ENCODE assay signal across 14 cellular contexts in genomic region chr4:152399246-152399645, GRCh38.
DNase-seq lines count a peak whose midpoint lies in the region; ATAC-seq and TF ChIP-seq lines count a peak whose summit lies in the region.
"Had no signal": no experiment of that assay in that cellular context is flagged by ENCODE, and none has a peak within 500 bp of the region (broad histone marks: within the 10 kb centered on the region; RNA-seq: fewer than 3 reads in every experiment).

No MANE protein-coding gene starts in this region.

- H3K36me3 ChIP-seq in PC-3 (ENCODE audit: low read depth, low read length), result no peaks in the 10 kb centered on the region
- H3K36me3 ChIP-seq in SK-N-SH (replicated peaks in 1 of 2; ENCODE audit: control insufficient read depth in 1 of 2, insufficient read depth in 2 of 2, low read length in 1 of 2), result no peaks in the 10 kb centered on the region
- H3K36me3 ChIP-seq: esophagus muscularis mucosa, SJSA1, tibial nerve had no signal

- H3K27ac ChIP-seq in PC-3 (ENCODE audit: low read length) (no peak overlapping the region), SK-N-SH (ENCODE audit: low read depth in 2 of 2, low read length in 1 of 2) (no peak overlapping the region)
- H3K27ac ChIP-seq: esophagus muscularis mucosa, SJSA1, tibial nerve had no signal

- no peak for TF ChIP-seq EP300 in SK-N-SH (IDR thresholded peaks at IDR 0.05; ENCODE audit: borderline replicate concordance in 1 of 2, low read depth in 1 of 2, low read length in 1 of 2)

- H3K9me3 Mint-ChIP-seq in endothelial cell (ENCODE audit: unreplicated experiment), result no peaks in the 10 kb centered on the region

- no peaks in the 10 kb centered on the region for H3K27me3 ChIP-seq in PC-3 (ENCODE audit: low read length)
- no peaks in the 10 kb centered on the region for H3K27me3 ChIP-seq in SK-N-SH (ENCODE audit: insufficient read depth)
- H3K27me3 ChIP-seq: esophagus muscularis mucosa, SJSA1, tibial nerve had no signal

- DNase-seq in GM10266 (ENCODE audit: extremely low spot score) (peak; percentile 8), NAMALWA (ENCODE audit: low spot score) (peak; percentile 31), endothelial cell (ENCODE audit: low spot score) (no peak), PC-3 (no peak), SK-N-SH (no peak), ecto neural progenitor cell (ENCODE audit: low spot score) (no peak)
- DNase-seq: activated CD8-positive, alpha-beta memory T cell treated with anti-CD3 and anti-CD28 coated beads, Interleukin-2, amount 50 U/mL, for 4 hours; NCI-H1930; stimulated activated CD4-positive, alpha-beta T cell treated with anti-CD3 and anti-CD28 coated beads, Interleukin-4, amount 100 ng/mL, for 4 hours had no signal

- TF ChIP-seq CTCF in GM10266 (IDR thresholded peaks at IDR 0.05; ENCODE audit: control insufficient read depth, insufficient read depth, low read depth, missing control alignments), result no peak
- no peak for TF ChIP-seq CTCF in endothelial cell (IDR thresholded peaks at IDR 0.05; ENCODE audit: unreplicated experiment)
- no peak for TF ChIP-seq CTCF in PC-3 (conservative IDR thresholded peaks at IDR 0.05; ENCODE audit: low read depth, low read length)
- TF ChIP-seq CTCF in SK-N-SH (IDR thresholded peaks at IDR 0.05), result no peak

- BruUV-seq in PC-3 (replicated peaks; lab: Mats Ljungman, UMichigan), result no TSS peak

- H3K4me3 ChIP-seq in PC-3 (ENCODE audit: low read length) (no peak overlapping the region), SK-N-SH (ENCODE audit: low read depth in 2 of 2, low read length in 1 of 2) (no peak overlapping the region)
- H3K4me3 ChIP-seq: esophagus muscularis mucosa, SJSA1, tibial nerve had no signal

- POLR2A ChIA-PET in PC-3 (lab: Charles Lee; ENCODE audit: unreplicated experiment) (no interaction called here), SK-N-SH (lab: Yijun Ruan, JAX) (no interaction called here)

- ATAC-seq in GM21528 (IDR thresholded peaks at IDR 0.05; ENCODE audit: low FRiP score, unreplicated experiment) (peak; percentile 59), PC-3 (no peak), HG03108 (IDR thresholded peaks at IDR 0.05; ENCODE audit: unreplicated experiment) (no peak)

- H2AFZ ChIP-seq in PC-3 (ENCODE audit: low read length) (no peak overlapping the region), SK-N-SH (ENCODE audit: low read depth) (no peak overlapping the region)

- H3K9me2 ChIP-seq in PC-3 (replicated peaks; ENCODE audit: low read length) (no peaks in the 10 kb centered on the region), SK-N-SH (no peaks in the 10 kb centered on the region)

- H3K9ac ChIP-seq in PC-3 (ENCODE audit: low read length) (no peak overlapping the region), SK-N-SH (no peak overlapping the region)

- H3K4me2 ChIP-seq in PC-3 (ENCODE audit: low read length) (no peak overlapping the region), SK-N-SH (no peak overlapping the region)

- H3F3A ChIP-seq in PC-3 (ENCODE audit: low read length, unreplicated experiment), result no peaks in the 10 kb centered on the region
- H3F3A ChIP-seq in SK-N-SH (replicated peaks; ENCODE audit: insufficient read depth), result no peaks in the 10 kb centered on the region

- H3K36me3 Mint-ChIP-seq in endothelial cell (ENCODE audit: low read depth, unreplicated experiment), result peaks cover 11% of the 10 kb centered on the region

- H3K9me3 ChIP-seq in PC-3 (ENCODE audit: low read length), result no peaks in the 10 kb centered on the region
- no peaks in the 10 kb centered on the region for H3K9me3 ChIP-seq in SK-N-SH
- H3K9me3 ChIP-seq: esophagus muscularis mucosa, SJSA1, tibial nerve had no signal

- H3K4me1 ChIP-seq in PC-3 (ENCODE audit: insufficient read depth, low read length) (no peaks in the 10 kb centered on the region), SK-N-SH (ENCODE audit: control insufficient read depth in 1 of 2, insufficient read depth in 2 of 2, low read depth in 1 of 2, low read length in 1 of 2) (no peaks in the 10 kb centered on the region; a peak in 1 of 4 replicates)
- H3K4me1 ChIP-seq: esophagus muscularis mucosa, SJSA1 had no signal

- H4K20me1 ChIP-seq in PC-3 (ENCODE audit: low read length), result no peaks in the 10 kb centered on the region
- H4K20me1 ChIP-seq in SK-N-SH (ENCODE audit: insufficient read depth), result 0 out of 2 replicates have a peak, but pooled peaks cover 4% of the 10 kb centered on the region

- H3K79me2 ChIP-seq in PC-3 (ENCODE audit: low read length), result no peaks in the 10 kb centered on the region
- peaks cover 3% of the 10 kb centered on the region for H3K79me2 ChIP-seq in SK-N-SH (ENCODE audit: insufficient read depth)

- CTCF ChIA-PET in PC-3 (lab: Charles Lee), result no interaction called here
- CTCF ChIA-PET in SK-N-SH (lab: Yijun Ruan, JAX), result no interaction called here

- H3K27ac Mint-ChIP-seq in endothelial cell (ENCODE audit: unreplicated experiment), result peak overlapping the region; percentile 72

- no peaks in the 10 kb centered on the region for H3K27me3 Mint-ChIP-seq in endothelial cell (ENCODE audit: unreplicated experiment)

- no peak overlapping the region for H3K4me3 Mint-ChIP-seq in endothelial cell (ENCODE audit: unreplicated experiment)

- no peak for TF ChIP-seq RAD21 in SK-N-SH (IDR thresholded peaks at IDR 0.05; ENCODE audit: low read length)

- intact Hi-C loops in PC-3 (cut with micrococcal nuclease), result no loop called here

- peaks cover 19% of the 10 kb centered on the region for H3K4me1 Mint-ChIP-seq in endothelial cell (ENCODE audit: unreplicated experiment)

TF ChIP-seq in SK-N-SH, 30 proteins besides CTCF, POLR2A, EP300 and RAD21:
- TF ChIP-seq FOXJ3 (CRISPR knock-in tag; IDR thresholded peaks at IDR 0.05) (no peak), YY1 (IDR thresholded peaks at IDR 0.05; ENCODE audit: low read depth) (no peak), CHD2 (IDR thresholded peaks at IDR 0.05; ENCODE audit: low read length, partially characterized antibody) (no peak)

Comparison
In these comparisons a context has a peak if more than half of its experiments do, and no peak if none do; other contexts are left out.
1. DNase-seq: peak in GM10266 (single experiment) and NAMALWA (single experiment); none in endothelial cell (single experiment), PC-3 (single experiment), SK-N-SH (single experiment) and ecto neural progenitor cell (single experiment).